In the genomic region with DNA sequence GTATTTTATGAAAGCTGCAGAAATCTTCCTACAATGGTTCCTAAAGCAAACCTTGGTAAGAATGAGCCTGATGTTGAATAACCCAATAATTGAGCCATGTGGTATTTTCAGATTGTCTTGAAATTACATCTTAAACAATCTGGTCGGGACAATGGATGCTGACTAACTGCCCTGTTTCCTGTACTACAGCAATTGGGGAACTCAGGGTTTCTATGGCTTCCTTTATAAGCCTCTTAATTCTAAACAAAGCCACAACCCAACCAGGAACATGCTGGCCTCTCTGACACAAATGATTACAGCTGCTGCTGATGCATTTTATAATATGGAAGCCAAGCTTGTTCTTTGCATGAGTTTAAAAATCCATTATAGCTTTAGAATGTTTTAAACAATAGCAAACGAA, we compare ENCODE assay signal across 12 cellular contexts. TPM values are rescaled to one million over a fixed set of nuclear protein-coding genes. Genes with fewer than 3 reads are reported as not detected.
A peak's percentile ranks its signal among the peaks of the same experiment; 100 is the strongest.
DNase-seq lines count a peak whose midpoint lies in the region; ATAC-seq and TF ChIP-seq lines count a peak whose summit lies in the region.
"Had no signal": no experiment of that assay in that cellular context is flagged by ENCODE, and none has a peak within 500 bp of the region (broad histone marks: within the 10 kb centered on the region; RNA-seq: fewer than 3 reads in every experiment).

No MANE protein-coding gene starts in this region.

- TF ChIP-seq CTCF in DND-41 (IDR thresholded peaks at IDR 0.05; ENCODE audit: borderline replicate concordance, extremely low read depth, low read length, poor library complexity, severe bottlenecking) (no peak), MM.1S (IDR thresholded peaks at IDR 0.05; ENCODE audit: low read length) (no peak), omental fat pad (IDR thresholded peaks at IDR 0.05) (no peak), HFFc6 (IDR thresholded peaks at IDR 0.05) (no peak)

- peak overlapping the region; percentile 41; the same call in 1 of the 2 replicates for H3K4me2 ChIP-seq in DND-41 (ENCODE audit: insufficient read depth, low read length)
- no peak overlapping the region for H3K4me2 ChIP-seq in MM.1S (ENCODE audit: low read depth, low read length)
- H3K4me2 ChIP-seq: PC-9 had no signal

- no peaks in the 10 kb centered on the region for H3K36me3 Mint-ChIP-seq in T-helper 2 cell treated with Interferon-gamma antibody and Interleukin-4, amounts not matched to agents 5 μg/mL and 100 μg/mL, for 36 hours (ENCODE audit: low read depth)
- no peaks in the 10 kb centered on the region for H3K36me3 Mint-ChIP-seq in HFFc6 (ENCODE audit: low read depth)
- H3K36me3 Mint-ChIP-seq: CD4-positive, CD25-positive, alpha-beta regulatory T cell; natural killer cell had no signal

- H3K9me3 ChIP-seq in DND-41 (ENCODE audit: insufficient read depth, low read length, severe bottlenecking) (no peaks in the 10 kb centered on the region), MM.1S (replicated peaks; ENCODE audit: insufficient read depth, low read length) (no peaks in the 10 kb centered on the region)

- H3F3A ChIP-seq in MM.1S (ENCODE audit: insufficient read depth, low read length) = no peaks in the 10 kb centered on the region

- H3K4me1 Mint-ChIP-seq in T-helper 2 cell treated with Interferon-gamma antibody and Interleukin-4, amounts not matched to agents 5 μg/mL and 100 μg/mL, for 36 hours (ENCODE audit: low read depth) = peaks cover 40% of the 10 kb centered on the region
- no peaks in the 10 kb centered on the region for H3K4me1 Mint-ChIP-seq in HFFc6 (ENCODE audit: low read depth)
- H3K4me1 Mint-ChIP-seq: CD4-positive, CD25-positive, alpha-beta regulatory T cell; natural killer cell had no signal

- H3K27me3 ChIP-seq in DND-41 (ENCODE audit: insufficient read depth, low read length, poor library complexity) (no peaks in the 10 kb centered on the region), MM.1S (replicated peaks; ENCODE audit: insufficient read depth, low read length) (no peaks in the 10 kb centered on the region)

- peak overlapping the region; percentile 16 for H3K27ac Mint-ChIP-seq in T-helper 2 cell treated with Interferon-gamma antibody and Interleukin-4, amounts not matched to agents 5 μg/mL and 100 μg/mL, for 36 hours
- H3K27ac Mint-ChIP-seq in HFFc6 = no peak overlapping the region
- H3K27ac Mint-ChIP-seq: CD4-positive, CD25-positive, alpha-beta regulatory T cell; natural killer cell had no signal

- peak overlapping the region; percentile 45 for H2AFZ ChIP-seq in DND-41 (ENCODE audit: low read depth, low read length)
- no peak overlapping the region for H2AFZ ChIP-seq in MM.1S (ENCODE audit: low read length)
- H2AFZ ChIP-seq: PC-9 had no signal

- ATAC-seq in DND-41 (ENCODE audit: insufficient read depth, low read depth) = peak; percentile 74
- ATAC-seq in GM18520 (IDR thresholded peaks at IDR 0.05; ENCODE audit: unreplicated experiment) = no peak
- no peak for ATAC-seq in omental fat pad (ENCODE audit: low FRiP score)
- no peak for ATAC-seq in GM18505 (IDR thresholded peaks at IDR 0.05; ENCODE audit: unreplicated experiment)
- ATAC-seq: natural killer cell had no signal

- H3K79me2 ChIP-seq in DND-41 (ENCODE audit: insufficient read depth, low read length) (no peaks in the 10 kb centered on the region), MM.1S (ENCODE audit: low read length) (no peaks in the 10 kb centered on the region)

- H3K4me1 ChIP-seq in DND-41 (ENCODE audit: insufficient read depth, low read length) (peaks cover 68% of the 10 kb centered on the region), MM.1S (ENCODE audit: low read length) (peaks cover 5% of the 10 kb centered on the region; the same call in 1 of the 2 replicates)

- no peaks in the 10 kb centered on the region for H3K9me3 Mint-ChIP-seq in T-helper 2 cell treated with Interferon-gamma antibody and Interleukin-4, amounts not matched to agents 5 μg/mL and 100 μg/mL, for 36 hours
- no peaks in the 10 kb centered on the region for H3K9me3 Mint-ChIP-seq in HFFc6
- H3K9me3 Mint-ChIP-seq: CD4-positive, CD25-positive, alpha-beta regulatory T cell; natural killer cell had no signal

- H3K4me3 ChIP-seq in DND-41 (ENCODE audit: low read depth in 1 of 2, low read length in 2 of 2) (no peak overlapping the region), MM.1S (ENCODE audit: low read length) (no peak overlapping the region)
- H3K4me3 ChIP-seq: PC-9 had no signal

- H3K9me2 ChIP-seq in MM.1S (replicated peaks; ENCODE audit: insufficient read depth, low read length) = no peaks in the 10 kb centered on the region

- peaks cover 13% of the 10 kb centered on the region for H3K27me3 Mint-ChIP-seq in T-helper 2 cell treated with Interferon-gamma antibody and Interleukin-4, amounts not matched to agents 5 μg/mL and 100 μg/mL, for 36 hours (ENCODE audit: low read depth)
- H3K27me3 Mint-ChIP-seq in HFFc6 (ENCODE audit: insufficient read depth) = peaks cover 13% of the 10 kb centered on the region
- H3K27me3 Mint-ChIP-seq: CD4-positive, CD25-positive, alpha-beta regulatory T cell had no signal

- H3K27ac ChIP-seq in DND-41 (ENCODE audit: low read length) (peak overlapping the region; percentile 82), MM.1S (ENCODE audit: low read length) (no peak overlapping the region)
- H3K27ac ChIP-seq: PC-9 had no signal

- DNase-seq in DND-41 (peak; percentile 59), MM.1S (peak; percentile 16), glomerular endothelial cell (ENCODE audit: extremely low read depth, low read depth, low spot score) (peak; percentile 56), omental fat pad (ENCODE audit: low spot score) (no peak), HFFc6 (no peak)
- DNase-seq in T-helper 2 cell treated with Interferon-gamma antibody and Interleukin-4, amounts not matched to agents 5 μg/mL and 100 μg/mL, for 36 hours (ENCODE audit: low spot score) = peak; percentile 24
- DNase-seq: CD4-positive, CD25-positive, alpha-beta regulatory T cell; natural killer cell; NCI-H1092; PC-9 had no signal

- H4K20me1 ChIP-seq in DND-41 (ENCODE audit: insufficient read depth, low read length) = no peaks in the 10 kb centered on the region
- no peaks in the 10 kb centered on the region for H4K20me1 ChIP-seq in MM.1S (ENCODE audit: insufficient read depth, low read length)

- H3K4me3 Mint-ChIP-seq in T-helper 2 cell treated with Interferon-gamma antibody and Interleukin-4, amounts not matched to agents 5 μg/mL and 100 μg/mL, for 36 hours = no peak overlapping the region
- H3K4me3 Mint-ChIP-seq in HFFc6 = no peak overlapping the region
- H3K4me3 Mint-ChIP-seq: CD4-positive, CD25-positive, alpha-beta regulatory T cell; natural killer cell had no signal

- no peak for TF ChIP-seq POLR2A in GM18505 (IDR thresholded peaks at IDR 0.05; ENCODE audit: borderline replicate concordance, extremely low read depth, insufficient read depth, insufficient read length)

- peak overlapping the region; percentile 18 for H3K9ac ChIP-seq in DND-41 (ENCODE audit: low read depth, low read length)
- H3K9ac ChIP-seq in MM.1S (ENCODE audit: low read length) = no peak overlapping the region

- H3K36me3 ChIP-seq in DND-41 (ENCODE audit: insufficient read depth, low read length) (no peaks in the 10 kb centered on the region), MM.1S (replicated peaks; ENCODE audit: insufficient read depth, low read length) (no peaks in the 10 kb centered on the region)

RNA-seq across cellular contexts. Expression of a gene that starts 30.2 kb away (rescaled TPM):
- total RNA-seq in glomerular endothelial cell (1.8 and 3.6 TPM in 2 replicates), omental fat pad (10 to 100 TPM in 2 of 4 donors, 1 to 10 TPM in 2; 4.1 to 14.6 (median 7.8) TPM)
- not detected for total RNA-seq in HFFc6 (2021; fragmentation: NEBNext Ultra II Directional; extraction: Animal tissue kit (Norgen Biotek cat#: 25700))
- total RNA-seq: natural killer cell had no signal

Comparison
In these comparisons a context has a peak if more than half of its experiments do, and no peak if none do; other contexts are left out.
1. DNase-seq: peak in DND-41 (single experiment), MM.1S (single experiment), T-helper 2 cell treated with Interferon-gamma antibody and Interleukin-4, amounts not matched to agents 5 μg/mL and 100 μg/mL, for 36 hours (single experiment) and glomerular endothelial cell (single experiment); none in omental fat pad (single experiment) and HFFc6 (single experiment).